ENCODE assay signal across 1 cellular context in the genomic region with DNA sequence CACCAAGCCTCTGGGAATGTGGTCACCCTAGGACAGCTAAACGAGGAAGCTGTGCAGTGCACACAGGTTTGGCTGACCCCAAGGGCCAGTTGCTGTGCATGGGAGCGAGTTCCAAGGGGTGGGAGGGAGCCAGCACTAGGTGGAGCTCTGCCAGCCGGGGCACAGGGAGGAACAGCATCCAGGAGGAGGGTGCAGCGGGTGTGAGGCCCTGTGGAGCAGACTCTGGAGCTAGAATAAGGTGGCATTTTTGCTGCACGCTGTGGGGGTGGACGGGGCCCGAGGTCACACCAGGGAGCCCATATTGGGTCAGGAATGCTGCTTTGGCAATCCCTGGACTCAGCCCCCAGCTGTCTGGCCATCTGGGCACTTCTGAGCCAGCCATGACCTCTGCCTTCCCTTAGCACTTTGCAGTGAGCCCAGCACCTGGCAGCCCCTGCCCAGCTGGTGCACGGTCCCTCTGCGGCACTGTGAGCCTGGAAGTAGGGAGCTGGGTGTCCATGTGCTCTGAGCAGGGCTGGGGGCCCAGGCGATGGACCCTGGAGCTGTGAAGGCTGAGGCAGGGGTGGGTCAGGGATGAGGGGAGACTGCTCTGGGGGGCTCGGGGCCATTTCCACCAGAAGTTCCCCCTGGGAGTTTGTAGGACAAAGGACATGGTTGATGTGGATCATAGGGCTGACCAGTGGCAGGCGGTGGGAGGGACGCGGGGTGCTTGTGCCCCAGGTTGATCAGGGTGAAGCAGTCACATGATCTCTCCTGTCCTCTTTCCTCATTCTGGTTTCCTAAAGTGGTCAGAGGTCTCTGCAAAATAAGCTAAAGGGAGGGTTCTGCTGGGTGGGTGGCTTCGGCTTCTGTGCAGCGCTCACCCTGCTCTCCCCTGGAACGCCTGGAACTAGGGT.
TF ChIP-seq lines count a peak whose summit lies in the region.

No MANE protein-coding gene starts in this region.

TF ChIP-seq in SK-N-SH, 30 proteins besides CTCF, POLR2A, EP300 and RAD21:
- TF ChIP-seq RFX5 (IDR thresholded peaks at IDR 0.05; ENCODE audit: low read length) (no peak), TEAD4 (IDR thresholded peaks at IDR 0.05; ENCODE audit: borderline replicate concordance, insufficient read depth) (no peak)
